ENCODE assay signal across 27 cellular contexts in the genomic region with DNA sequence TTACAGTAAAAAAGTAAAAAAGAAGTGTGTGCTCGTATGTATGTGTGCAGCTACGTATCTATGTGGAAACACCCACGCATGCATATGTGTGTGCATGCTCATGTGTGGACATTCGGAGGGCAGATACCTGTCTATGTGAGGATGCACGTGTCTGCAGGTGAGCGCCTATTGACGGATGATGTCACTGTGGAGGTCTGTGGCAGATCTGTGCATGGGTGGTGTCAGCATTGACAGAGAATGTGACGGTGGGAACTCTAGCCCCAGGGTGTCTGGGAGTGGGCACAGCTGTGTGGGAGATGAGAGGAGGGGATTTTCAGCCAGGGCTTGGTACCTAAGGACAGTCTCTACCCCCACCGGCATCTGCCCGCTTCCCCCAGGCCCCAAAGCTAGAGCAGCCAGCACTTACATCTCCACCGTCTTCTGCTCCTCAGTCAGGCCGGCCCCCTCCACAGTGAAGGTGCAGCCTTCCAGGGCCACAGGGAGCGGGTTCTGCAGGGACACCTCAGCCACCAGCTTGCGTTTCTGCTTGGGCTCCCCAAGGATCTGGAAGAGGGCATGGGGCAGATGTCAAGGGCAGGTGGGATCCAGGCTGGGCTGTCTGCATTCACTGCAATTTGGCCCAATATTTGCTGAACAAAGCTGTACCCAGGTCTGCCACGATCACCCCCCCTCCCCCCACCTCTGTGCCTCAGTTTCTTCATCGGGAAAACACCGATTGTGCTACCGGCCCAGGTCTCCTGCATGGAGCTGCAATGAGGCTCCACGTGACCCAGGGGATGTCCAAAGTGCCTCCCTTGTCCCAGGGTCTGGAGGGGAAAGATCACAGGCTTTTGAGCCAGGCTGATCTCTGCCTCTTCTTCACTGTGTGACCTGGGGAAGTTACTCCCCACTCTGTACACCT. TPM values are rescaled to one million over a fixed set of nuclear protein-coding genes. Genes with fewer than 3 reads are reported as not detected.
A peak's percentile ranks its signal among the peaks of the same experiment; 100 is the strongest.
DNase-seq lines count a peak whose midpoint lies in the region; TF ChIP-seq lines count a peak whose summit lies in the region.
"Had no signal": no experiment of that assay in that cellular context is flagged by ENCODE, and none has a peak within 500 bp of the region (broad histone marks: within the 10 kb centered on the region; RNA-seq: fewer than 3 reads in every experiment).

No MANE protein-coding gene starts in this region.

- no peaks in the 10 kb centered on the region for H3K27me3 Mint-ChIP-seq in Caco-2 (ENCODE audit: insufficient read depth, unreplicated experiment)
- H3K27me3 Mint-ChIP-seq in endodermal cell (ENCODE audit: insufficient read depth): no peaks in the 10 kb centered on the region
- H3K27me3 Mint-ChIP-seq: activated T-cell treated with anti-CD3 and anti-CD28 coated beads, Interleukin-2, amount 50 U/mL, for 24 hours had no signal

- H2BK12ac ChIP-seq in neuronal stem cell (ENCODE audit: low read length): no peak overlapping the region

- H2AFZ ChIP-seq in PC-9 (no peak overlapping the region), neuronal stem cell (ENCODE audit: low read length) (peak overlapping the region; percentile 90)

- no peak overlapping the region for H4K8ac ChIP-seq in neuronal stem cell (ENCODE audit: low read depth, low read length)

- intact Hi-C loops in Caco-2 (cut with micrococcal nuclease; ENCODE audit: unreplicated experiment) (loop anchor here (2.0 kb wide), 1 partner anchor 20 kb away; no protein-coding TSS in a partner anchor), PC-9 (cut with micrococcal nuclease; ENCODE audit: unreplicated experiment) (no loop called here)

- H3K27me3 ChIP-seq in Caco-2 (replicated peaks; ENCODE audit: control insufficient read depth, insufficient read depth, low read length) (no peaks in the 10 kb centered on the region), PC-9 (ENCODE audit: insufficient read depth, low read depth) (no peaks in the 10 kb centered on the region), neuronal stem cell (ENCODE audit: control insufficient read depth in 3 of 3, insufficient read depth in 3 of 3, low read depth in 1 of 3, low read length in 3 of 3) (no peaks in the 10 kb centered on the region), endodermal cell (ENCODE audit: control insufficient read depth, insufficient read depth, low read length, poor library complexity, severe bottlenecking) (no peaks in the 10 kb centered on the region), BE2C (no peaks in the 10 kb centered on the region)
- H3K27me3 ChIP-seq: adrenal gland had no signal

- no peak for TF ChIP-seq CTCF in Caco-2 (IDR thresholded peaks at IDR 0.05; ENCODE audit: insufficient read depth in 1 of 2, low read depth in 1 of 2, low read length in 1 of 2, severe bottlenecking in 1 of 2, unreplicated experiment in 1 of 2)
- TF ChIP-seq CTCF in PC-9 (conservative IDR thresholded peaks at IDR 0.05): no peak
- TF ChIP-seq CTCF in endodermal cell (conservative IDR thresholded peaks at IDR 0.05): no peak
- TF ChIP-seq CTCF in BE2C (IDR thresholded peaks at IDR 0.05; ENCODE audit: low read depth, low read length): no peak

- H3K9me3 ChIP-seq in Caco-2 (no peaks in the 10 kb centered on the region), PC-9 (ENCODE audit: insufficient read depth, low read depth) (no peaks in the 10 kb centered on the region), neuronal stem cell (replicated peaks in 1 of 2; ENCODE audit: control insufficient read depth in 2 of 2, insufficient read depth in 1 of 2, low read depth in 1 of 2, low read length in 2 of 2) (no peaks in the 10 kb centered on the region), endodermal cell (ENCODE audit: control insufficient read depth, low read length) (no peaks in the 10 kb centered on the region), BE2C (no peaks in the 10 kb centered on the region)
- H3K9me3 ChIP-seq: adrenal gland had no signal

- H3K27ac Mint-ChIP-seq in Caco-2 (ENCODE audit: unreplicated experiment) (peak overlapping the region; percentile 23), endodermal cell (no peak overlapping the region)
- H3K27ac Mint-ChIP-seq: activated T-cell treated with anti-CD3 and anti-CD28 coated beads, Interleukin-2, amount 50 U/mL, for 24 hours; T-helper 2 cell treated with Interferon-gamma antibody and Interleukin-4, amounts not matched to agents 5 μg/mL and 100 μg/mL, for 36 hours; type B pancreatic cell had no signal

- H3K36me3 ChIP-seq in Caco-2 (ENCODE audit: control insufficient read depth, insufficient read depth, low read length) (no peaks in the 10 kb centered on the region), PC-9 (ENCODE audit: low read depth) (peaks cover 45% of the 10 kb centered on the region), neuronal stem cell (replicated peaks in 1 of 2; ENCODE audit: control insufficient read depth in 2 of 2, insufficient read depth in 2 of 2, low read length in 2 of 2) (no peaks in the 10 kb centered on the region), endodermal cell (ENCODE audit: control insufficient read depth, insufficient read depth, low read length) (no peaks in the 10 kb centered on the region), BE2C (no peaks in the 10 kb centered on the region)

- H3K4me1 Mint-ChIP-seq in Caco-2 (ENCODE audit: low read depth, unreplicated experiment) (peaks cover 52% of the 10 kb centered on the region), endodermal cell (peaks cover 6% of the 10 kb centered on the region)

- H2BK15ac ChIP-seq in neuronal stem cell (ENCODE audit: low read length): no peak overlapping the region

- no TSS peak for BruUV-seq in Caco-2 (replicated peaks; lab: Mats Ljungman, UMichigan)
- no TSS peak for BruUV-seq in PC-9 (replicated peaks; lab: Mats Ljungman, UMichigan)

- no peak overlapping the region for H2BK5ac ChIP-seq in neuronal stem cell (ENCODE audit: low read length)

- H3K14ac ChIP-seq in neuronal stem cell (ENCODE audit: low read length): no peak overlapping the region

- peaks cover 96% of the 10 kb centered on the region for H3F3A ChIP-seq in PC-9 (ENCODE audit: insufficient read depth, low read depth)

- no peak overlapping the region for H3K23ac ChIP-seq in neuronal stem cell (ENCODE audit: low read depth, low read length, poor library complexity)

- CTCF ChIA-PET in Caco-2 (lab: Charles Lee): interaction anchor here (0.7 to 1.6 kb wide), 9 partner anchors 8 to 90 kb away, joined by 3 to 7 read pairs (median 5); no protein-coding TSS in a partner anchor
- CTCF ChIA-PET in PC-9 (lab: Charles Lee): no interaction called here

- H3K27ac ChIP-seq in PC-9: peak overlapping the region; percentile 97
- H3K27ac ChIP-seq in neuronal stem cell (replicated peaks; ENCODE audit: low read length): no peak overlapping the region
- H3K27ac ChIP-seq in endodermal cell (ENCODE audit: low read depth, low read length): no peak overlapping the region
- H3K27ac ChIP-seq: adrenal gland, C4-2B, HL-60, VCaP had no signal

- no peaks in the 10 kb centered on the region for H4K20me1 ChIP-seq in PC-9 (ENCODE audit: insufficient read depth)

- peaks cover 43% of the 10 kb centered on the region for H3K4me1 ChIP-seq in Caco-2
- peaks cover 88% of the 10 kb centered on the region for H3K4me1 ChIP-seq in PC-9 (replicated peaks; ENCODE audit: insufficient read depth)
- H3K4me1 ChIP-seq in neuronal stem cell (ENCODE audit: control insufficient read depth in 2 of 2, insufficient read depth in 1 of 2, low read depth in 1 of 2, low read length in 2 of 2): peaks cover 3 to 8% of the 10 kb centered on the region in 2 donors
- H3K4me1 ChIP-seq in endodermal cell (ENCODE audit: control insufficient read depth, insufficient read depth, low read length): no peaks in the 10 kb centered on the region
- peaks cover 18% of the 10 kb centered on the region for H3K4me1 ChIP-seq in BE2C

- H4K91ac ChIP-seq in neuronal stem cell (ENCODE audit: low read depth, low read length, poor library complexity): no peak overlapping the region

- peak in 1 of 2 experiments; percentile 42 for DNase-seq in Caco-2
- DNase-seq in PC-9: no peak
- peak; percentile 54 for DNase-seq in islet precursor cell
- DNase-seq in neuronal stem cell (ENCODE audit: low spot score): no peak
- DNase-seq in endodermal cell: no peak
- DNase-seq in NCI-H1417 (lab: John Stamatoyannopoulos, UW): no peak
- DNase-seq in BE2C: no peak
- DNase-seq in NCI-H1092 (lab: John Stamatoyannopoulos, UW): no peak
- DNase-seq: activated CD4-positive, alpha-beta T cell treated with anti-CD3 and anti-CD28 coated beads for 48 hours; activated gamma-delta T cell treated with Interleukin-2 at 50 U/mL for 16 hours; activated T-cell treated with anti-CD3 and anti-CD28 coated beads, Interleukin-2, amount 50 U/mL, for 24 hours; Calu3; effector CD4-positive, alpha-beta T cell; Kasumi-1; MV-4-11; NCI-H446 treated with DMSO at 0.1 percent for 48 hours; NCI-H82; retina; stimulated activated CD4-positive, alpha-beta T cell treated with anti-CD3 and anti-CD28 coated beads, Interleukin-12 subunit alpha, Interleukin-12 subunit beta, amount 100 ng/mL, for 4 hours; stimulated activated CD4-positive, alpha-beta T cell treated with anti-CD3 and anti-CD28 coated beads, Interleukin-4, amount 100 ng/mL, for 1 hour had no signal

- H3K4ac ChIP-seq in neuronal stem cell (ENCODE audit: low read length): no peak overlapping the region

- H3K4me2 ChIP-seq in PC-9: peak overlapping the region; percentile 24; the same call in 1 of the 2 replicates
- no peak overlapping the region for H3K4me2 ChIP-seq in neuronal stem cell (ENCODE audit: insufficient read depth, low read length, poor library complexity, severe bottlenecking)

- peaks cover 11% of the 10 kb centered on the region; the same call in 1 of the 2 replicates for H3K79me2 ChIP-seq in PC-9 (ENCODE audit: low read depth)

- POLR2A ChIA-PET in Caco-2 (lab: Charles Lee): interaction anchor here (0.6 kb wide), 1 partner anchor 19 kb away, joined by 6 read pairs; no protein-coding TSS in a partner anchor
- POLR2A ChIA-PET in PC-9 (lab: Charles Lee; ENCODE audit: unreplicated experiment): interaction anchor here (0.6 to 0.7 kb wide), 2 partner anchors 13 to 120 kb away, joined by 3 to 13 read pairs; no protein-coding TSS in a partner anchor

- no peaks in the 10 kb centered on the region for H3K9me2 ChIP-seq in PC-9 (ENCODE audit: insufficient read depth)

- no CpG with 5 or more reads among the region's 19 CpGs for WGBS in neuronal stem cell (ENCODE audit: extremely low coverage in 2 of 2, insufficient read length in 2 of 2, insufficient replicate concordance in 1 of 2), 2 donors
- 94% methylated on average over 13 to 19 of the region's 19 CpGs for WGBS in endodermal cell (ENCODE audit: insufficient coverage in 1 of 2, insufficient read length in 1 of 2), 2 experiments

- no peak overlapping the region for H2AK5ac ChIP-seq in neuronal stem cell (ENCODE audit: low read depth, low read length)

- no peaks in the 10 kb centered on the region for H3K36me3 Mint-ChIP-seq in Caco-2 (ENCODE audit: insufficient read depth, unreplicated experiment)
- no peaks in the 10 kb centered on the region for H3K36me3 Mint-ChIP-seq in endodermal cell (ENCODE audit: low read depth)
- H3K36me3 Mint-ChIP-seq: brain, type B pancreatic cell had no signal

- H3K4me3 ChIP-seq in Caco-2 (ENCODE audit: low read depth, low read length) (no peak overlapping the region), PC-9 (no peak overlapping the region), neuronal stem cell (ENCODE audit: low read length in 2 of 2) (no peak overlapping the region), endodermal cell (ENCODE audit: low read length) (no peak overlapping the region), BE2C (ENCODE audit: low read depth, low read length) (no peak overlapping the region)
- H3K4me3 ChIP-seq: adrenal gland had no signal

- peak overlapping the region; percentile 50 for H3K18ac ChIP-seq in neuronal stem cell (ENCODE audit: low read length)

- no peaks in the 10 kb centered on the region for H3K79me1 ChIP-seq in neuronal stem cell (ENCODE audit: low read depth, low read length)

- H3K9ac ChIP-seq in neuronal stem cell (ENCODE audit: low read depth, low read length, poor library complexity): peak overlapping the region; percentile 55
- H3K9ac ChIP-seq in endodermal cell (ENCODE audit: extremely low read depth, low read length, poor library complexity, severe bottlenecking): no peak overlapping the region

- H3K4me3 Mint-ChIP-seq in Caco-2 (ENCODE audit: unreplicated experiment) (no peak overlapping the region), endodermal cell (no peak overlapping the region)
- H3K4me3 Mint-ChIP-seq: activated T-cell treated with anti-CD3 and anti-CD28 coated beads, Interleukin-2, amount 50 U/mL, for 24 hours; brain; T-helper 2 cell treated with Interferon-gamma antibody and Interleukin-4, amounts not matched to agents 5 μg/mL and 100 μg/mL, for 36 hours; type B pancreatic cell had no signal

- H2BK120ac ChIP-seq in neuronal stem cell (ENCODE audit: low read depth, low read length): no peak overlapping the region

- H3K9me3 Mint-ChIP-seq in Caco-2 (ENCODE audit: unreplicated experiment) (no peaks in the 10 kb centered on the region), endodermal cell (no peaks in the 10 kb centered on the region)
- H3K9me3 Mint-ChIP-seq: activated T-cell treated with anti-CD3 and anti-CD28 coated beads, Interleukin-2, amount 50 U/mL, for 24 hours; T-helper 2 cell treated with Interferon-gamma antibody and Interleukin-4, amounts not matched to agents 5 μg/mL and 100 μg/mL, for 36 hours; type B pancreatic cell had no signal

RNA-seq across cellular contexts. Expression of gene TGM2, which starts 34.1 kb away (rescaled TPM):
- 138 and 162 TPM in 2 replicates for total RNA-seq in Caco-2 (2022)
- total RNA-seq in PC-9 (2021): 286 and 333 TPM in 2 replicates
- 0.46 TPM for polyA plus RNA-seq in neuronal stem cell (2013, experiment 1 of 2)
- 0.39 TPM for polyA plus RNA-seq in neuronal stem cell (2013, experiment 2 of 2)
- under 1 TPM; 0.27 to 0.37 TPM for total RNA-seq in endodermal cell
- 3.4 TPM for polyA plus RNA-seq in endodermal cell (2013, experiment 1 of 2)
- polyA plus RNA-seq in endodermal cell (2013, experiment 2 of 2): 2.1 TPM
- polyA plus RNA-seq in BE2C (2012; ENCODE audit: insufficient read depth, insufficient read length, low read depth): 1.5 TPM

Comparison
In these comparisons a context has a peak if more than half of its experiments do, and no peak if none do; other contexts are left out.
1. RNA of gene TGM2, which starts 34.1 kb away (total RNA-seq): 286 to 333 TPM in PC-9 and 138 to 162 TPM in Caco-2; 0.27 to 0.37 TPM in endodermal cell; every median in the first group is over 100 times any median in the second.